1 cellular context compared by ENCODE assay signal in genomic region chr20:34943808-34944568, GRCh38.
A peak's percentile ranks its signal among the peaks of the same experiment; 100 is the strongest.
TF ChIP-seq lines count a peak whose summit lies in the region.

No MANE protein-coding gene starts in this region.

TF ChIP-seq in HEK293, 187 proteins besides CTCF, POLR2A, EP300 and RAD21 (continued from another document):
- TF ChIP-seq ZNF518A (tag by site-specific recombination; conservative IDR thresholded peaks at IDR 0.05; ENCODE audit: low read depth) (peak; percentile 50; the same call in 1 of the 2 replicates), ZBTB26 (tag by site-specific recombination; optimal IDR thresholded peaks at IDR 0.05) (no peak), PRDM6 (tag by site-specific recombination; IDR thresholded peaks at IDR 0.05) (no peak), HOXA7 (CRISPR knock-in tag; IDR thresholded peaks at IDR 0.05; ENCODE audit: borderline replicate concordance) (no peak), ZNF639 (tag by site-specific recombination; IDR thresholded peaks at IDR 0.05) (no peak), ZNF677 (tag by site-specific recombination; IDR thresholded peaks at IDR 0.05) (no peak), ZNF140 (tag by site-specific recombination; IDR thresholded peaks at IDR 0.05) (no peak)
